Comparison of ENCODE assay signal across 14 cellular contexts in the genomic region with DNA sequence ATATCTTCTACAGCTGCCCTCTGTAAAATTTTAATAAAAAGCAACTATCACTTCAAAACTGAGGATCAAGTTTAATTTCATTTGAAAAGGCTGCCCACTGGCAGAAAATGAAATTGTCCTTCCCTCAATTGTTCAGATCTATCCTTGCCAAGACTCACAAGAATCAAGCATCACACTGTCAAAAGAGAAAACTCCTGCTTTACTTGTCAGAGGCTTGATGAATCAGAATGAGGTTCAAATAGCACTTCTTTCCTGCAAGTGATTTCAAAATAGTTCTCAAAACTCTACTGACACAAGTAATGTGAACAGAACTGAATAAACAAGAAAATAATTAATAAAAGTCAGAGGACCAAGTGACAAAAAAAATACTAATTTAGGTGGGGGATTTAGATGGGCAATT.
DNase-seq lines count a peak whose midpoint lies in the region; ATAC-seq and TF ChIP-seq lines count a peak whose summit lies in the region.
"Had no signal": no experiment of that assay in that cellular context is flagged by ENCODE, and none has a peak within 500 bp of the region (broad histone marks: within the 10 kb centered on the region; RNA-seq: fewer than 3 reads in every experiment).

No MANE protein-coding gene starts in this region.

- TF ChIP-seq EP300 in suprapubic skin (IDR thresholded peaks at IDR 0.05): no peak

- POLR2A ChIA-PET in activated naive CD8-positive, alpha-beta T cell treated with anti-CD3 and anti-CD28 coated beads, Interleukin-2, amount 10 ng/mL, durations not matched to agents 7 days and 5 days (lab: Charles Lee): no interaction called here

- H3K4me1 ChIP-seq in left ventricle myocardium inferior (peaks cover 46% of the 10 kb centered on the region), right cardiac atrium (ENCODE audit: control insufficient read depth, insufficient read depth, low read length) (no peaks in the 10 kb centered on the region), suprapubic skin (peaks cover 7% of the 10 kb centered on the region)

- H3K9me3 Mint-ChIP-seq in activated naive CD8-positive, alpha-beta T cell treated with anti-CD3 and anti-CD28 coated beads, Interleukin-2, amount 10 ng/mL, durations not matched to agents 7 days and 5 days: no peaks in the 10 kb centered on the region
- H3K9me3 Mint-ChIP-seq in immature natural killer cell: no peaks in the 10 kb centered on the region
- H3K9me3 Mint-ChIP-seq: dendritic cell treated with granulocyte-macrophage colony-stimulating factor and Interleukin-4, amounts not matched to agents 40 ng/mL and 50 ng/mL, for 4 days had no signal

- no peaks in the 10 kb centered on the region for H3K27me3 Mint-ChIP-seq in activated naive CD8-positive, alpha-beta T cell treated with anti-CD3 and anti-CD28 coated beads, Interleukin-2, amount 10 ng/mL, durations not matched to agents 7 days and 5 days
- peaks cover 0 to 2% (median 0%) of the 10 kb centered on the region in 3 donors for H3K27me3 Mint-ChIP-seq in immature natural killer cell (ENCODE audit: low read depth in 3 of 3)
- H3K27me3 Mint-ChIP-seq: CD4-positive, alpha-beta memory T cell; dendritic cell treated with granulocyte-macrophage colony-stimulating factor and Interleukin-4, amounts not matched to agents 40 ng/mL and 50 ng/mL, for 4 days had no signal

- peak overlapping the region; percentile 11 for H3K4me3 Mint-ChIP-seq in activated naive CD8-positive, alpha-beta T cell treated with anti-CD3 and anti-CD28 coated beads, Interleukin-2, amount 10 ng/mL, durations not matched to agents 7 days and 5 days
- H3K4me3 Mint-ChIP-seq in immature natural killer cell: peak overlapping the region; percentile 3 to 42 (median 26)
- H3K4me3 Mint-ChIP-seq: CD4-positive, alpha-beta memory T cell; dendritic cell treated with granulocyte-macrophage colony-stimulating factor and Interleukin-4, amounts not matched to agents 40 ng/mL and 50 ng/mL, for 4 days had no signal

- H3K27me3 ChIP-seq in left ventricle myocardium inferior (ENCODE audit: low read depth) (no peaks in the 10 kb centered on the region), right cardiac atrium (ENCODE audit: control insufficient read depth, insufficient read depth) (no peaks in the 10 kb centered on the region), suprapubic skin (no peaks in the 10 kb centered on the region)
- H3K27me3 ChIP-seq: MG63, stomach had no signal

- ATAC-seq in right cardiac atrium: no peak
- ATAC-seq in activated naive CD8-positive, alpha-beta T cell treated with anti-CD3 and anti-CD28 coated beads, Interleukin-2, amount 10 ng/mL, durations not matched to agents 7 days and 5 days (ENCODE audit: low read depth): no peak
- ATAC-seq in GM21381 (IDR thresholded peaks at IDR 0.05; ENCODE audit: unreplicated experiment): no peak
- no peak for ATAC-seq in HG03108 (IDR thresholded peaks at IDR 0.05; ENCODE audit: unreplicated experiment)
- ATAC-seq in GM18517 (IDR thresholded peaks at IDR 0.05; ENCODE audit: unreplicated experiment): no peak

- H3K9me3 ChIP-seq in left ventricle myocardium inferior (replicated peaks) (no peaks in the 10 kb centered on the region), right cardiac atrium (ENCODE audit: control insufficient read depth, low read length) (no peaks in the 10 kb centered on the region), suprapubic skin (no peaks in the 10 kb centered on the region)
- H3K9me3 ChIP-seq: MG63, stomach had no signal

- peaks cover 28% of the 10 kb centered on the region for H3K36me3 Mint-ChIP-seq in activated naive CD8-positive, alpha-beta T cell treated with anti-CD3 and anti-CD28 coated beads, Interleukin-2, amount 10 ng/mL, durations not matched to agents 7 days and 5 days
- peaks cover 54 to 74% (median 61%) of the 10 kb centered on the region in 3 donors for H3K36me3 Mint-ChIP-seq in immature natural killer cell
- H3K36me3 Mint-ChIP-seq: CD4-positive, alpha-beta memory T cell had no signal

- H3K4me1 Mint-ChIP-seq in activated naive CD8-positive, alpha-beta T cell treated with anti-CD3 and anti-CD28 coated beads, Interleukin-2, amount 10 ng/mL, durations not matched to agents 7 days and 5 days: peaks cover 34% of the 10 kb centered on the region
- peaks cover 13 to 29% of the 10 kb centered on the region in 2 donors for H3K4me1 Mint-ChIP-seq in immature natural killer cell

- TF ChIP-seq CTCF in left ventricle myocardium inferior (IDR thresholded peaks at IDR 0.05; ENCODE audit: borderline replicate concordance): no peak
- TF ChIP-seq CTCF in suprapubic skin (IDR thresholded peaks at IDR 0.05): no peak

- H3K27ac ChIP-seq in left ventricle myocardium inferior (replicated peaks) (peak overlapping the region; percentile 81), right cardiac atrium (ENCODE audit: low read length) (no peak overlapping the region), suprapubic skin (peak overlapping the region; percentile 48)

- H3K27ac Mint-ChIP-seq in activated naive CD8-positive, alpha-beta T cell treated with anti-CD3 and anti-CD28 coated beads, Interleukin-2, amount 10 ng/mL, durations not matched to agents 7 days and 5 days: no peak overlapping the region
- peak overlapping the region in 5 of 6 donors; percentile 9 to 70 (median 49) for H3K27ac Mint-ChIP-seq in immature natural killer cell
- H3K27ac Mint-ChIP-seq: CD4-positive, alpha-beta memory T cell; dendritic cell treated with granulocyte-macrophage colony-stimulating factor and Interleukin-4, amounts not matched to agents 40 ng/mL and 50 ng/mL, for 4 days had no signal

- H3K4me3 ChIP-seq in left ventricle myocardium inferior (no peak overlapping the region), right cardiac atrium (ENCODE audit: low read length) (no peak overlapping the region), suprapubic skin (no peak overlapping the region)
- H3K4me3 ChIP-seq: MG63, stomach had no signal

- peaks cover 100% of the 10 kb centered on the region for H3K36me3 ChIP-seq in left ventricle myocardium inferior
- H3K36me3 ChIP-seq in suprapubic skin: peaks cover 76% of the 10 kb centered on the region

- intact Hi-C loops in left ventricle myocardium inferior (cut with micrococcal nuclease): no loop called here
- intact Hi-C loops in right cardiac atrium (cut with DNase I): no loop called here

- TF ChIP-seq POLR2A in suprapubic skin (IDR thresholded peaks at IDR 0.05): no peak

- DNase-seq in left ventricle myocardium inferior (no peak), right cardiac atrium (no peak), immature natural killer cell (no peak), suprapubic skin (ENCODE audit: low spot score in 2 of 2) (no peak)
- no peak for DNase-seq in activated naive CD8-positive, alpha-beta T cell treated with anti-CD3 and anti-CD28 coated beads, Interleukin-2, amount 10 ng/mL, durations not matched to agents 7 days and 5 days
- DNase-seq: CD4-positive, alpha-beta memory T cell; NK-92 treated with Interleukin-12 subunit alpha and Interleukin-12 subunit beta, amount 100 ng/mL, for 24 hours; stomach; T-helper 9 cell had no signal
